In genomic region chr18:14922031-14922430, GRCh38 we compare ENCODE assay signal across 19 cellular contexts.
A peak's percentile ranks its signal among the peaks of the same experiment; 100 is the strongest.
DNase-seq lines count a peak whose midpoint lies in the region; ATAC-seq and TF ChIP-seq lines count a peak whose summit lies in the region.
"Had no signal": no experiment of that assay in that cellular context is flagged by ENCODE, and none has a peak within 500 bp of the region (broad histone marks: within the 10 kb centered on the region; RNA-seq: fewer than 3 reads in every experiment).

No MANE protein-coding gene starts in this region.

- H3K9me3 ChIP-seq in SK-N-SH (no peaks in the 10 kb centered on the region), transverse colon (no peaks in the 10 kb centered on the region)
- H3K9me3 ChIP-seq: BLaER1 treated with 17β-estradiol and CSF1 and Interleukin-3, amounts not matched to agents 10 nM and 100 nM had no signal

- no peak overlapping the region for H3K4me3 Mint-ChIP-seq in activated CD4-positive, alpha-beta memory T cell treated with anti-CD3 and anti-CD28 coated beads for 36 hours
- H3K4me3 Mint-ChIP-seq: CD4-positive, alpha-beta T cell had no signal

- H3K4me1 ChIP-seq in SK-N-SH (ENCODE audit: control insufficient read depth in 1 of 2, insufficient read depth in 2 of 2, low read depth in 1 of 2, low read length in 1 of 2), result no peaks in the 10 kb centered on the region
- H3K4me1 ChIP-seq in transverse colon, result peaks cover 14 to 34% (median 21%) of the 10 kb centered on the region in 4 donors

- TF ChIP-seq POLR2A in transverse colon (IDR thresholded peaks at IDR 0.05), result no peak

- in situ Hi-C loops in SK-MEL-5 (cut with HindIII; ENCODE audit: low pct_unique_long_range_greater_than_20kb, low sequenced_read_pairs), result no loop called here
- in situ Hi-C loops in transverse colon (cut with MboI; ENCODE audit: low pct_ligation_motif_present in 1 of 4, low pct_unique_long_range_greater_than_20kb in 1 of 4, low sequenced_read_pairs in 3 of 4), result no loop called here

- H3K9ac ChIP-seq in SK-N-SH, result no peak overlapping the region
- H3K9ac ChIP-seq: BLaER1 treated with 17β-estradiol and CSF1 and Interleukin-3, amounts not matched to agents 10 nM and 100 nM had no signal

- DNase-seq in SK-N-SH (no peak), SK-MEL-5 (ENCODE audit: low read depth, low spot score) (peak; percentile 8), islet precursor cell (peak; percentile 30), transverse colon (no peak), dermis blood vessel endothelial cell (no peak)
- DNase-seq in activated CD4-positive, alpha-beta memory T cell treated with anti-CD3 and anti-CD28 coated beads for 36 hours, result no peak
- DNase-seq: 8988T; AML-193; Calu3; CD4-positive, alpha-beta T cell; DMS153; DMS79 treated with DMSO at 0.1 percent for 48 hours; EL; GDM1; IMR-90 had no signal

- H3K27me3 Mint-ChIP-seq in activated CD4-positive, alpha-beta memory T cell treated with anti-CD3 and anti-CD28 coated beads for 36 hours, result no peaks in the 10 kb centered on the region
- H3K27me3 Mint-ChIP-seq: CD4-positive, alpha-beta T cell had no signal

- H3K36me3 ChIP-seq in SK-N-SH (replicated peaks in 1 of 2; ENCODE audit: control insufficient read depth in 1 of 2, insufficient read depth in 2 of 2, low read length in 1 of 2), result no peaks in the 10 kb centered on the region
- no peaks in the 10 kb centered on the region for H3K36me3 ChIP-seq in transverse colon
- H3K36me3 ChIP-seq: BLaER1 treated with 17β-estradiol and CSF1 and Interleukin-3, amounts not matched to agents 10 nM and 100 nM had no signal

- H4K20me1 ChIP-seq in SK-N-SH (ENCODE audit: insufficient read depth), result no peaks in the 10 kb centered on the region
- H4K20me1 ChIP-seq: BLaER1 treated with 17β-estradiol and CSF1 and Interleukin-3, amounts not matched to agents 10 nM and 100 nM had no signal

- 6% methylated on average over 3 of the region's 3 CpGs for WGBS in SK-N-SH (ENCODE audit: low lambda C conversion rate)
- 76% methylated on average over 3 of the region's 3 CpGs; no CpG with 5 or more reads in 1 of the 2 donors for WGBS in transverse colon (ENCODE audit: low coverage in 1 of 2), 2 donors

- H3K27me3 ChIP-seq in SK-N-SH (ENCODE audit: insufficient read depth), result no peaks in the 10 kb centered on the region; the same call in 1 of the 2 replicates
- H3K27me3 ChIP-seq in transverse colon, result no peaks in the 10 kb centered on the region
- H3K27me3 ChIP-seq: BLaER1 treated with 17β-estradiol and CSF1 and Interleukin-3, amounts not matched to agents 10 nM and 100 nM had no signal

- no peak for TF ChIP-seq RAD21 in SK-N-SH (IDR thresholded peaks at IDR 0.05; ENCODE audit: low read length)

- POLR2A ChIA-PET in SK-N-SH (lab: Yijun Ruan, JAX), result no interaction called here
- POLR2A ChIA-PET in activated CD4-positive, alpha-beta memory T cell treated with anti-CD3 and anti-CD28 coated beads for 36 hours (lab: Charles Lee), result no interaction called here

- H3K9me3 Mint-ChIP-seq in activated CD4-positive, alpha-beta memory T cell treated with anti-CD3 and anti-CD28 coated beads for 36 hours, result no peaks in the 10 kb centered on the region
- H3K9me3 Mint-ChIP-seq: CD4-positive, alpha-beta T cell had no signal

- ATAC-seq in SK-N-SH treated with all-trans-retinoic acid at 6 μM for 48 hours (peak; percentile 34; the same call in 1 of the 3 replicates), HG02852 (IDR thresholded peaks at IDR 0.05; ENCODE audit: unreplicated experiment) (no peak)
- ATAC-seq: HCT116 had no signal

- no peaks in the 10 kb centered on the region for H3F3A ChIP-seq in SK-N-SH (replicated peaks; ENCODE audit: insufficient read depth)

- no peak overlapping the region for H3K27ac Mint-ChIP-seq in activated CD4-positive, alpha-beta memory T cell treated with anti-CD3 and anti-CD28 coated beads for 36 hours
- H3K27ac Mint-ChIP-seq: CD4-positive, alpha-beta T cell had no signal

- TF ChIP-seq EP300 in SK-N-SH (IDR thresholded peaks at IDR 0.05; ENCODE audit: borderline replicate concordance in 1 of 2, low read depth in 1 of 2, low read length in 1 of 2) (no peak), transverse colon (IDR thresholded peaks at IDR 0.05; ENCODE audit: low read depth) (no peak)

- no peak overlapping the region for H3K4me2 ChIP-seq in SK-N-SH
- H3K4me2 ChIP-seq: BLaER1 treated with 17β-estradiol and CSF1 and Interleukin-3, amounts not matched to agents 10 nM and 100 nM had no signal

- CTCF ChIA-PET in SK-N-SH (lab: Yijun Ruan, JAX), result no interaction called here
- CTCF ChIA-PET in activated CD4-positive, alpha-beta memory T cell treated with anti-CD3 and anti-CD28 coated beads for 36 hours (lab: Charles Lee), result no interaction called here

- H3K9me2 ChIP-seq in SK-N-SH, result no peaks in the 10 kb centered on the region

- H3K4me3 ChIP-seq in SK-N-SH (ENCODE audit: low read depth in 2 of 2, low read length in 1 of 2) (no peak overlapping the region), transverse colon (no peak overlapping the region)
- H3K4me3 ChIP-seq: BLaER1 treated with 17β-estradiol and CSF1 and Interleukin-3, amounts not matched to agents 10 nM and 100 nM had no signal

- peaks cover 7% of the 10 kb centered on the region for H3K4me1 Mint-ChIP-seq in activated CD4-positive, alpha-beta memory T cell treated with anti-CD3 and anti-CD28 coated beads for 36 hours (ENCODE audit: low read depth)

- intact Hi-C loops in transverse colon (cut with DNase I; ENCODE audit: low total_unique reads), result no loop called here
- intact Hi-C loops in activated CD4-positive, alpha-beta memory T cell treated with anti-CD3 and anti-CD28 coated beads for 36 hours (cut with micrococcal nuclease), result no loop called here

- no peaks in the 10 kb centered on the region for H3K36me3 Mint-ChIP-seq in activated CD4-positive, alpha-beta memory T cell treated with anti-CD3 and anti-CD28 coated beads for 36 hours

- no peaks in the 10 kb centered on the region for H3K79me2 ChIP-seq in SK-N-SH (ENCODE audit: insufficient read depth)

- H2AFZ ChIP-seq in SK-N-SH (ENCODE audit: low read depth), result no peak overlapping the region

- TF ChIP-seq CTCF in SK-N-SH (IDR thresholded peaks at IDR 0.05), result no peak
- TF ChIP-seq CTCF in transverse colon (IDR thresholded peaks at IDR 0.05), result no peak

- H3K27ac ChIP-seq in SK-N-SH (ENCODE audit: low read depth in 2 of 2, low read length in 1 of 2) (no peak overlapping the region), transverse colon (peak overlapping the region; percentile 75 to 85 (median 82))
- H3K27ac ChIP-seq: BLaER1 treated with 17β-estradiol and CSF1 and Interleukin-3, amounts not matched to agents 10 nM and 100 nM had no signal

TF ChIP-seq in SK-N-SH treated with all-trans-retinoic acid at 6 μM for 48 hours, 23 proteins besides CTCF, POLR2A, EP300 and RAD21 (continues in another document):
- TF ChIP-seq RARB (CRISPR knock-in tag; IDR thresholded peaks at IDR 0.05) (no peak), CREB5 (CRISPR knock-in tag; IDR thresholded peaks at IDR 0.05; ENCODE audit: low read depth) (no peak), ISL1 (CRISPR knock-in tag; IDR thresholded peaks at IDR 0.05) (no peak), ZNF70 (CRISPR knock-in tag; IDR thresholded peaks at IDR 0.05) (no peak), TOX (CRISPR knock-in tag; IDR thresholded peaks at IDR 0.05; ENCODE audit: borderline replicate concordance) (no peak), ZNF565 (CRISPR knock-in tag; conservative IDR thresholded peaks at IDR 0.05; ENCODE audit: low read depth) (no peak)

TF ChIP-seq in SK-N-SH, 30 proteins besides CTCF, POLR2A, EP300 and RAD21:
- TF ChIP-seq GATA2 (CRISPR knock-in tag; IDR thresholded peaks at IDR 0.05) (no peak), ELF1 (IDR thresholded peaks at IDR 0.05) (no peak), RCOR1 (IDR thresholded peaks at IDR 0.05; ENCODE audit: low read length) (no peak), YY1 (IDR thresholded peaks at IDR 0.05; ENCODE audit: low read depth) (no peak), MAX (IDR thresholded peaks at IDR 0.05; ENCODE audit: low read depth) (no peak), TEAD4 (IDR thresholded peaks at IDR 0.05; ENCODE audit: borderline replicate concordance, insufficient read depth) (no peak), USF2 (IDR thresholded peaks at IDR 0.05; ENCODE audit: borderline replicate concordance, low read depth, low read length) (no peak), FOXM1 (IDR thresholded peaks at IDR 0.05; ENCODE audit: low read depth) (no peak), NFIC (IDR thresholded peaks at IDR 0.05; ENCODE audit: borderline replicate concordance) (no peak), GABPA (IDR thresholded peaks at IDR 0.05; ENCODE audit: low read depth) (no peak), RXRA (IDR thresholded peaks at IDR 0.05; ENCODE audit: borderline replicate concordance, low read depth) (no peak)

Comparison
In these comparisons a context has a peak if more than half of its experiments do, and no peak if none do; other contexts are left out.
1. DNase-seq: peak in SK-MEL-5 (single experiment) and islet precursor cell (single experiment); none in SK-N-SH (single experiment), transverse colon (single experiment), dermis blood vessel endothelial cell (single experiment) and activated CD4-positive, alpha-beta memory T cell treated with anti-CD3 and anti-CD28 coated beads for 36 hours (single experiment).
2. H3K27ac ChIP-seq: peak in transverse colon (4 of 4); none in SK-N-SH (0 of 2).